ENCODE assay signal across 23 cellular contexts in the genomic region with DNA sequence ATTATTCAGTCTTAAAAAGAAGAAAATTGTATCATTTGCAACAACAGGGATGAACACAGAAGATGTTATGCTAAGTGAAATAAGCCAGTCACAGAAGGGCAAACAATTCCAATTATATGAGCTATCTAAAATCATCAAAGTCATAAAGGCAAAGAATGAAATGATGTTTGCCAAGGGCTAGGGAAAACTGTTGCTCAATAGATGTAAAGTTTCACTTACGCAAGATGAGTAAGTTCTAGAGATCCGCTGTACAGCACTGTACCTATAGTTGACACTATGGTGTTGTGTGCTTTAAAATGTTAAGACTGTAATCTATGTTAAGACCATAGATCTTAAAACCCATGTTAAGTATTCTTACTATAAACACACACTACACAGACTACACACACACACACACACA.
DNase-seq lines count a peak whose midpoint lies in the region; ATAC-seq, FAIRE-seq and TF ChIP-seq lines count a peak whose summit lies in the region.
"Had no signal": no experiment of that assay in that cellular context is flagged by ENCODE, and none has a peak within 500 bp of the region (broad histone marks: within the 10 kb centered on the region; RNA-seq: fewer than 3 reads in every experiment).

No MANE protein-coding gene starts in this region.

- intact Hi-C loops in HepG2 (cut with micrococcal nuclease; ENCODE audit: unreplicated experiment) (no loop called here), right lobe of liver (cut with DNase I) (no loop called here), psoas muscle (cut with DNase I) (no loop called here)

- no peak overlapping the region for H2AFZ ChIP-seq in HepG2 (ENCODE audit: low read length)

- TF ChIP-seq EP300 in HepG2 (IDR thresholded peaks at IDR 0.05; ENCODE audit: low read depth in 2 of 2, low read length in 2 of 2) (no peak), HepG2 (CRISPR knock-in tag; IDR thresholded peaks at IDR 0.05; ENCODE audit: borderline replicate concordance) (no peak)

- CTCF ChIA-PET in HepG2 (lab: Yijun Ruan, JAX; ENCODE audit: low intra/inter-chr PET ratio, low total read pairs) = no interaction called here

- WGBS in HepG2 (ENCODE audit: low lambda C conversion rate) = 7% methylated on average over 2 of the region's 2 CpGs
- 53% methylated on average over 2 of the region's 2 CpGs for WGBS in right lobe of liver (ENCODE audit: insufficient coverage, low coverage, low lambda C conversion rate, missing lambda C conversion rate)
- 97 to 100% (median 97%) methylated on average over 2 of the region's 2 CpGs for WGBS in psoas muscle, 3 donors

- no peak overlapping the region for H3K4me2 ChIP-seq in HepG2 (ENCODE audit: low read depth, low read length)

- no peak overlapping the region for H3K9ac ChIP-seq in HepG2 (ENCODE audit: insufficient read depth, low read depth, low read length)

- H3K27ac ChIP-seq in HepG2 (ENCODE audit: extremely low read length, insufficient read depth, low read length) (no peak overlapping the region), right lobe of liver (no peak overlapping the region), RWPE2 (ENCODE audit: poor library complexity, severe bottlenecking) (no peak overlapping the region), foreskin keratinocyte (no peak overlapping the region), psoas muscle (no peak overlapping the region)
- H3K27ac ChIP-seq: C4-2B, Peyer's patch had no signal

- no peak overlapping the region for H3K4me3 ChIP-seq in HepG2 (replicated peaks in 1 of 3; ENCODE audit: insufficient read depth in 1 of 3, low read depth in 2 of 3, low read length in 3 of 3)
- no peak overlapping the region for H3K4me3 ChIP-seq in right lobe of liver
- H3K4me3 ChIP-seq in RWPE2 (ENCODE audit: severe bottlenecking) = no peak overlapping the region
- H3K4me3 ChIP-seq in psoas muscle = no peak overlapping the region
- H3K4me3 ChIP-seq: MG63, Peyer's patch had no signal

- H3K27me3 ChIP-seq in HepG2 (ENCODE audit: control insufficient read depth in 1 of 2, insufficient read depth in 2 of 2, low read length in 2 of 2) (no peaks in the 10 kb centered on the region), right lobe of liver (no peaks in the 10 kb centered on the region), RWPE2 (ENCODE audit: insufficient read depth, poor library complexity, severe bottlenecking) (no peaks in the 10 kb centered on the region), foreskin keratinocyte (no peaks in the 10 kb centered on the region), psoas muscle (ENCODE audit: insufficient read depth in 3 of 3, low read length in 2 of 3) (no peaks in the 10 kb centered on the region)
- H3K27me3 ChIP-seq: MG63, Peyer's patch had no signal

- TF ChIP-seq POLR2A in HepG2 (IDR thresholded peaks at IDR 0.05; ENCODE audit: insufficient read depth in 1 of 2, low read depth in 2 of 2, low read length in 2 of 2) (no peak), right lobe of liver (IDR thresholded peaks at IDR 0.05) (no peak)

- in situ Hi-C loops in HepG2 (cut with HindIII; ENCODE audit: extremely low pct_ligation_motif_present, low pct_unique_long_range_greater_than_20kb) = no loop called here

- H3K9me3 ChIP-seq in HepG2 (ENCODE audit: low read length) (no peaks in the 10 kb centered on the region), right lobe of liver (no peaks in the 10 kb centered on the region), RWPE2 (ENCODE audit: severe bottlenecking) (no peaks in the 10 kb centered on the region), psoas muscle (peaks cover 3% of the 10 kb centered on the region)
- H3K9me3 ChIP-seq: MG63, Peyer's patch had no signal

- BruUV-seq in HepG2 (replicated peaks; lab: Mats Ljungman, UMichigan) = no TSS peak

- TF ChIP-seq RAD21 in HepG2 (CRISPR knock-in tag; IDR thresholded peaks at IDR 0.05) = no peak

- no peak for FAIRE-seq in HepG2 (lab: Jason Lieb, UNC)
- FAIRE-seq: A204.1, H1, HTR-8/SVneo had no signal

- no peaks in the 10 kb centered on the region for H3K4me1 ChIP-seq in HepG2 (ENCODE audit: insufficient read depth, low read length)
- no peaks in the 10 kb centered on the region for H3K4me1 ChIP-seq in right lobe of liver
- no peaks in the 10 kb centered on the region for H3K4me1 ChIP-seq in RWPE2 (ENCODE audit: insufficient read depth, poor library complexity, severe bottlenecking)
- no peaks in the 10 kb centered on the region for H3K4me1 ChIP-seq in foreskin keratinocyte
- no peaks in the 10 kb centered on the region for H3K4me1 ChIP-seq in psoas muscle
- H3K4me1 ChIP-seq: Peyer's patch had no signal

- peak; percentile 56; the same call in 2 of the 3 replicates for ATAC-seq in HepG2
- no peak for ATAC-seq in right lobe of liver
- peak; percentile 56; the same call in 2 of the 3 replicates for ATAC-seq in RWPE2 (ENCODE audit: low read depth)
- no peak for ATAC-seq in foreskin keratinocyte
- no peak for ATAC-seq in psoas muscle
- ATAC-seq: HCT116 had no signal

- TF ChIP-seq CTCF in HepG2 (CRISPR knock-in tag; IDR thresholded peaks at IDR 0.05) (no peak), right lobe of liver (IDR thresholded peaks at IDR 0.05) (no peak), RWPE2 (IDR thresholded peaks at IDR 0.05; ENCODE audit: poor library complexity, severe bottlenecking) (no peak), foreskin keratinocyte (conservative IDR thresholded peaks at IDR 0.05) (no peak), psoas muscle (IDR thresholded peaks at IDR 0.05) (no peak)

- H3K36me3 ChIP-seq in HepG2 (replicated peaks in 1 of 2; ENCODE audit: control insufficient read depth in 1 of 2, insufficient read depth in 2 of 2, low read length in 2 of 2) (no peaks in the 10 kb centered on the region), right lobe of liver (no peaks in the 10 kb centered on the region), RWPE2 (ENCODE audit: low read depth) (no peaks in the 10 kb centered on the region), psoas muscle (ENCODE audit: insufficient read depth in 1 of 2, low read depth in 1 of 2) (no peaks in the 10 kb centered on the region)
- H3K36me3 ChIP-seq: MG63, Peyer's patch had no signal

- POLR2A ChIA-PET in HepG2 (lab: Yijun Ruan, JAX) = no interaction called here

- DNase-seq in HepG2 (ENCODE audit: low spot score) (peak; percentile 49), right lobe of liver (no peak), RWPE2 (ENCODE audit: low spot score) (no peak), foreskin keratinocyte (peak; percentile 7 to 33), NCI-H524 (lab: John Stamatoyannopoulos, UW) (no peak), psoas muscle (no peak)
- DNase-seq in activated naive CD4-positive, alpha-beta T cell treated with anti-CD3 and anti-CD28 coated beads, Interleukin-2, amount 50 U/mL, for 16 hours = no peak
- DNase-seq: DMS53, GDM1, Kasumi-1, MG63, NCI-H1105, NCI-H146, NCI-H2029, NCI-H226, NCI-H524 treated with DMSO at 0.1 percent for 48 hours, NCI-H82, Peyer's patch had no signal

- H4K20me1 ChIP-seq in HepG2 (ENCODE audit: insufficient read depth, low read length) = no peaks in the 10 kb centered on the region

- no peaks in the 10 kb centered on the region for H3K79me2 ChIP-seq in HepG2 (ENCODE audit: insufficient read depth, low read length)

TF ChIP-seq in HepG2, 621 proteins besides CTCF, POLR2A, EP300 and RAD21:
- TF ChIP-seq CEBPB (IDR thresholded peaks at IDR 0.05; ENCODE audit: borderline replicate concordance, low read depth, low read length) = peak; percentile 89
- TF ChIP-seq SIX4 (CRISPR knock-in tag; IDR thresholded peaks at IDR 0.05) = no peak
- no peak for TF ChIP-seq ATF5 (CRISPR knock-in tag; IDR thresholded peaks at IDR 0.05; ENCODE audit: low read depth)
- TF ChIP-seq FOSL2 (CRISPR knock-in tag; IDR thresholded peaks at IDR 0.05) = no peak
- TF ChIP-seq CEBPG (CRISPR knock-in tag; IDR thresholded peaks at IDR 0.05) = peak; percentile 69
- TF ChIP-seq RBM22 (optimal IDR thresholded peaks at IDR 0.05; ENCODE audit: low read length) = no peak
- TF ChIP-seq ELF1 (CRISPR knock-in tag; IDR thresholded peaks at IDR 0.05) = no peak

Comparison
In these comparisons a context has a peak if more than half of its experiments do, and no peak if none do; other contexts are left out.
1. ATAC-seq: peak in HepG2 (single experiment) and RWPE2 (single experiment); none in right lobe of liver (0 of 4), foreskin keratinocyte (single experiment) and psoas muscle (0 of 4).
2. DNase-seq: peak in HepG2 (single experiment) and foreskin keratinocyte (2 of 2); none in right lobe of liver (0 of 3), RWPE2 (single experiment), NCI-H524 (0 of 2), activated naive CD4-positive, alpha-beta T cell treated with anti-CD3 and anti-CD28 coated beads, Interleukin-2, amount 50 U/mL, for 16 hours (single experiment) and psoas muscle (0 of 2).